Comparison of ENCODE assay signal across 8 cellular contexts in the genomic region with DNA sequence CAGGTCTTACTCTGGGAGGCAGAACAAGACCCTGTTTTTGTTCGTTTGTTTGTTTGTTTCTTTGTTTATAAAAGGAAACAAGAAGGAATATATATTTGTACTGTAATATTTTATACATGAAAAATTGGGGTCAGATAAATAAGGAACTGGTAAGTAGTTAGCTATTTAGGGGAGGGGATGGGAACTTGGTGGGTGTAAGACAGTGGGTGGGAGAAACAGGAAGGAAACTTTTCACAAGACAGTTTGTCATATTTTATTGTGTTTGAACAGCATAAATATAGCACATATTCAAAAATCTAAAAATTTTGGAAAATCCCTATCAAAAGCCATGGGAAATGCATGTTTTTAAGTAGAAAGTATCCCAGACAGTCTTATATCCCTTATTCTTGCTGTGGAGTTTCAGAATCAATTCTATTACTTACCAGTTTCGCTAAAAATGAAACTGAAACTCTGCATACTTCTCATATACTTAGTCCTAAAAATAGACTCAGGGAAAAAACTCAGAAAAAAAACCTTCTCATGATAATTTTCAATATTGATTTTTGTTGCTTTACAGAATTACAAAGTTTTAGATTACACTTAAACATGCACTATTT. TPM values are rescaled to one million over a fixed set of nuclear protein-coding genes. Genes with fewer than 3 reads are reported as not detected.
A peak's percentile ranks its signal among the peaks of the same experiment; 100 is the strongest.
DNase-seq lines count a peak whose midpoint lies in the region; ATAC-seq and TF ChIP-seq lines count a peak whose summit lies in the region.

No MANE protein-coding gene starts in this region.

- H3K27me3 Mint-ChIP-seq in CD8-positive, alpha-beta memory T cell = no peaks in the 10 kb centered on the region
- H3K27me3 Mint-ChIP-seq in Caco-2 (ENCODE audit: insufficient read depth, unreplicated experiment) = no peaks in the 10 kb centered on the region
- H3K27me3 Mint-ChIP-seq in GM23338 (ENCODE audit: insufficient read depth, low read depth, poor library complexity) = peaks cover 3% of the 10 kb centered on the region

- no peaks in the 10 kb centered on the region for H3K9me3 ChIP-seq in CD8-positive, alpha-beta memory T cell (ENCODE audit: low read length)
- H3K9me3 ChIP-seq in esophagus squamous epithelium = no peaks in the 10 kb centered on the region
- H3K9me3 ChIP-seq in Caco-2 = peaks cover 6% of the 10 kb centered on the region

- no peak overlapping the region for H3K9ac ChIP-seq in KMS-11

- H3K4me3 Mint-ChIP-seq in CD8-positive, alpha-beta memory T cell = peak overlapping the region; percentile 67 to 81 (median 77)
- H3K4me3 Mint-ChIP-seq in Caco-2 (ENCODE audit: unreplicated experiment) (no peak overlapping the region), GM23338 (no peak overlapping the region)

- no peaks in the 10 kb centered on the region for H3K36me3 ChIP-seq in CD8-positive, alpha-beta memory T cell (ENCODE audit: insufficient read depth, low read length)
- H3K36me3 ChIP-seq in KMS-11 (ENCODE audit: insufficient read depth) (no peaks in the 10 kb centered on the region), esophagus squamous epithelium (no peaks in the 10 kb centered on the region), Caco-2 (ENCODE audit: control insufficient read depth, insufficient read depth, low read length) (no peaks in the 10 kb centered on the region), GM23338 (ENCODE audit: insufficient read depth) (no peaks in the 10 kb centered on the region)

- H2AFZ ChIP-seq in KMS-11 (ENCODE audit: low read depth) (no peak overlapping the region), GM23338 (no peak overlapping the region)

- H3K27ac ChIP-seq in CD8-positive, alpha-beta memory T cell (ENCODE audit: low read depth, low read length) = no peak overlapping the region
- H3K27ac ChIP-seq in KMS-11 (peak overlapping the region; percentile 18; the same call in 1 of the 2 replicates), esophagus squamous epithelium (peak overlapping the region; percentile 22 to 72 (median 53)), GM23338 (ENCODE audit: low read depth) (no peak overlapping the region)

- TF ChIP-seq POLR2A in esophagus squamous epithelium (IDR thresholded peaks at IDR 0.05) = no peak

- TF ChIP-seq CTCF in KMS-11 (conservative IDR thresholded peaks at IDR 0.05; ENCODE audit: low read depth, low read length) (no peak), esophagus squamous epithelium (IDR thresholded peaks at IDR 0.05) (no peak), Caco-2 (IDR thresholded peaks at IDR 0.05; ENCODE audit: insufficient read depth in 1 of 2, low read depth in 1 of 2, low read length in 1 of 2, severe bottlenecking in 1 of 2, unreplicated experiment in 1 of 2) (no peak), GM23338 (conservative IDR thresholded peaks at IDR 0.05; ENCODE audit: low read depth in 2 of 2) (no peak)

- peaks cover 3 to 8% (median 7%) of the 10 kb centered on the region in 5 donors for H3K9me3 Mint-ChIP-seq in CD8-positive, alpha-beta memory T cell
- peaks cover 20% of the 10 kb centered on the region for H3K9me3 Mint-ChIP-seq in Caco-2 (ENCODE audit: unreplicated experiment)
- H3K9me3 Mint-ChIP-seq in GM23338 = peaks cover 4% of the 10 kb centered on the region; the same call in 2 of the 3 replicates

- no peaks in the 10 kb centered on the region for H3F3A ChIP-seq in GM23338 (replicated peaks; ENCODE audit: low read depth)

- peaks cover 45% of the 10 kb centered on the region for H3K4me1 ChIP-seq in CD8-positive, alpha-beta memory T cell (ENCODE audit: insufficient read depth, low read length)
- H3K4me1 ChIP-seq in KMS-11 (ENCODE audit: low read depth, poor library complexity, severe bottlenecking) (peaks cover 70% of the 10 kb centered on the region), esophagus squamous epithelium (peaks cover 0 to 32% (median 20%) of the 10 kb centered on the region in 3 donors), Caco-2 (peaks cover 33% of the 10 kb centered on the region), GM23338 (ENCODE audit: insufficient read depth) (no peaks in the 10 kb centered on the region; the same call in 1 of the 2 replicates)

- H3K27me3 ChIP-seq in CD8-positive, alpha-beta memory T cell (ENCODE audit: insufficient read depth, low read length, poor library complexity, severe bottlenecking) = no peaks in the 10 kb centered on the region
- no peaks in the 10 kb centered on the region for H3K27me3 ChIP-seq in KMS-11 (ENCODE audit: insufficient read depth, low read depth)
- H3K27me3 ChIP-seq in esophagus squamous epithelium = no peaks in the 10 kb centered on the region
- H3K27me3 ChIP-seq in Caco-2 (replicated peaks; ENCODE audit: control insufficient read depth, insufficient read depth, low read length) = no peaks in the 10 kb centered on the region
- no peaks in the 10 kb centered on the region for H3K27me3 ChIP-seq in GM23338 (ENCODE audit: insufficient read depth)

- peak in 1 of 5 donors; percentile 30 for DNase-seq in CD8-positive, alpha-beta memory T cell
- DNase-seq in esophagus squamous epithelium (lab: John Stamatoyannopoulos, UW) = no peak
- no peak for DNase-seq in Caco-2
- DNase-seq in T-helper 9 cell = no peak
- DNase-seq in NCI-H187 treated with DMSO at 0.1 percent for 48 hours (lab: John Stamatoyannopoulos, UW) = no peak
- DNase-seq in GM23338 (ENCODE audit: low spot score) = no peak

- intact Hi-C loops in esophagus squamous epithelium (cut with DNase I) (no loop called here), Caco-2 (cut with micrococcal nuclease; ENCODE audit: unreplicated experiment) (no loop called here)

- ATAC-seq in GM21367 (IDR thresholded peaks at IDR 0.05; ENCODE audit: unreplicated experiment) = peak; percentile 66
- ATAC-seq in GM23338 = no peak

- H3K79me2 ChIP-seq in KMS-11 (ENCODE audit: insufficient read depth, low read depth) (no peaks in the 10 kb centered on the region), GM23338 (replicated peaks; ENCODE audit: insufficient read depth) (no peaks in the 10 kb centered on the region)

- H3K4me2 ChIP-seq in KMS-11 (peak overlapping the region; percentile 75), GM23338 (no peak overlapping the region)

- peaks cover 2 to 4% (median 3%) of the 10 kb centered on the region in 3 donors for H3K36me3 Mint-ChIP-seq in CD8-positive, alpha-beta memory T cell
- no peaks in the 10 kb centered on the region for H3K36me3 Mint-ChIP-seq in Caco-2 (ENCODE audit: insufficient read depth, unreplicated experiment)
- peaks cover 8% of the 10 kb centered on the region; the same call in 2 of the 3 replicates for H3K36me3 Mint-ChIP-seq in GM23338 (ENCODE audit: low read depth)

- H3K4me3 ChIP-seq in CD8-positive, alpha-beta memory T cell (ENCODE audit: low read length) = peak overlapping the region; percentile 50
- H3K4me3 ChIP-seq in KMS-11 (IDR thresholded peaks at IDR 0.05; ENCODE audit: insufficient read depth, low read depth, low read length) = no peak overlapping the region
- peak overlapping the region in 2 of 4 donors; percentile 13 to 50 for H3K4me3 ChIP-seq in esophagus squamous epithelium
- no peak overlapping the region for H3K4me3 ChIP-seq in Caco-2 (ENCODE audit: low read depth, low read length)
- no peak overlapping the region for H3K4me3 ChIP-seq in GM23338

- no peaks in the 10 kb centered on the region for H4K20me1 ChIP-seq in KMS-11 (ENCODE audit: insufficient read depth)
- H4K20me1 ChIP-seq in GM23338 (replicated peaks; ENCODE audit: insufficient read depth) = no peaks in the 10 kb centered on the region

- BruUV-seq in Caco-2 (replicated peaks; lab: Mats Ljungman, UMichigan) = no TSS peak

- no peaks in the 10 kb centered on the region for H3K9me2 ChIP-seq in GM23338 (ENCODE audit: insufficient read depth)

- POLR2A ChIA-PET in CD8-positive, alpha-beta memory T cell (lab: Charles Lee) = interaction anchor here (3.1 kb wide), 1 partner anchor 23 kb away, joined by 37 read pairs; the partner anchor contains the start of gene RASGEF1B
- POLR2A ChIA-PET in Caco-2 (lab: Charles Lee) = no interaction called here

- H3K27ac Mint-ChIP-seq in CD8-positive, alpha-beta memory T cell = peak overlapping the region; percentile 22 to 97 (median 92)
- H3K27ac Mint-ChIP-seq in Caco-2 (ENCODE audit: unreplicated experiment) = no peak overlapping the region
- H3K27ac Mint-ChIP-seq in GM23338 = no peak overlapping the region

- 16 to 32% methylated on average over 2 of the region's 2 CpGs for WGBS in esophagus squamous epithelium, 2 donors

- CTCF ChIA-PET in CD8-positive, alpha-beta memory T cell (lab: Charles Lee) = no interaction called here
- CTCF ChIA-PET in Caco-2 (lab: Charles Lee) = no interaction called here

- peaks cover 45 to 59% (median 53%) of the 10 kb centered on the region in 3 donors for H3K4me1 Mint-ChIP-seq in CD8-positive, alpha-beta memory T cell
- H3K4me1 Mint-ChIP-seq in Caco-2 (ENCODE audit: low read depth, unreplicated experiment) (peaks cover 28% of the 10 kb centered on the region), GM23338 (peaks cover 13% of the 10 kb centered on the region)

TF ChIP-seq in GM23338, 12 proteins besides CTCF, POLR2A, EP300 and RAD21:
- TF ChIP-seq POLR2AphosphoS5 (IDR thresholded peaks at IDR 0.05; ENCODE audit: low read depth) (no peak), JUNB (IDR thresholded peaks at IDR 0.05; ENCODE audit: unreplicated experiment) (no peak), CREB1 (CRISPR knock-in tag; IDR thresholded peaks at IDR 0.05; ENCODE audit: low read depth) (no peak)

RNA-seq across cellular contexts. Expression of gene RASGEF1B, which starts 22.3 kb away (rescaled TPM):
- 1 to 10 TPM; 4.9 to 5.5 TPM for total RNA-seq in CD8-positive, alpha-beta memory T cell
- polyA plus RNA-seq in CD8-positive, alpha-beta memory T cell = 6.1 TPM
- total RNA-seq in esophagus squamous epithelium (10 to 100 TPM in 3 of 4 donors, 1 to 10 TPM in 1; 9.1 to 18.9 (median 13.9) TPM), Caco-2 (2022) (24.8 and 32.3 TPM in 2 replicates)
- 2.8 and 5.3 TPM in 2 replicates for total RNA-seq in GM23338 (2014; rRNA removed; shearing (Covaris generic))
- polyA plus RNA-seq in GM23338 (2016; fragmentation: Nextera tagmentation; extraction: Ambion mirVana) = 5.2 and 5.6 TPM in 2 replicates

Comparison
In these comparisons a context has a peak if more than half of its experiments do, and no peak if none do; other contexts are left out.
1. H3K27ac ChIP-seq: peak in KMS-11 (single experiment) and esophagus squamous epithelium (4 of 4); none in CD8-positive, alpha-beta memory T cell (single experiment) and GM23338 (single experiment).
2. H3K27ac Mint-ChIP-seq: peak in CD8-positive, alpha-beta memory T cell (8 of 8); none in Caco-2 (single experiment) and GM23338 (single experiment).
3. H3K4me3 Mint-ChIP-seq: peak in CD8-positive, alpha-beta memory T cell (7 of 7); none in Caco-2 (single experiment) and GM23338 (single experiment).